9 cellular contexts compared by ENCODE assay signal in the genomic region with DNA sequence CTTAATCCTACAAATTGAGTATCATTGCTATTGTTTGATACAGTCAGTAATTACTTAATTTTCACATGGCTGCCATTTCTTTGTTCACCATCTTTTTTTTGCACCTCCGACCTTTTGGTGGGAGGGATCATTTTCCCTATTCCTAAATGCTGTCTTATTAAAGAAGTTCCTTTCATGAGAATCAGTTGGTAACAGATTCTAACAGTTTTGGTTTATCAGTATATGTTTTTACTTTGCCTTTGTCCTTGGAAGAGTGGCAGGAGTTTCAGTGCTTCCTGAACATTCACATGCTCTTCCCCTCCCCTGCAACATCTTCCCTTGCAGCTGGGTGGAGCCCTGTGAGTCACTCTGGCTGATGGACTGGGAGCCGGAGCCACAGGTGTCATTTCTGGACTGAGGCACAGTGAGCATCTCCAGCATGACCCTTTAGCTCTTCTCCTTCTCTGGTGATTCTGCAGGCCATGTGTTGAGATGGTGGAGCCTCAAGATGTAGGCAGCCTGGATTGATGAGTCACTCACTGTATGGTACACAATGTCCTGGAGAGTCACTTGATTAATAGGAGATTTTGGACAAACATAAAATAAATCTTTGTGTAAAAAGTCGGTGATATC.
DNase-seq lines count a peak whose midpoint lies in the region; ATAC-seq lines count a peak whose summit lies in the region.
"Had no signal": no experiment of that assay in that cellular context is flagged by ENCODE, and none has a peak within 500 bp of the region (broad histone marks: within the 10 kb centered on the region; RNA-seq: fewer than 3 reads in every experiment).

No MANE protein-coding gene starts in this region.

- no peaks in the 10 kb centered on the region for H4K20me1 ChIP-seq in BLaER1

- no peak overlapping the region for H3K27ac ChIP-seq in BLaER1

- no peaks in the 10 kb centered on the region for H3K9me3 ChIP-seq in BLaER1
- no peaks in the 10 kb centered on the region for H3K9me3 ChIP-seq in adipocyte (ENCODE audit: control insufficient read depth, low read length)

- DNase-seq in HT1080 (ENCODE audit: low read depth) (peak; percentile 53), adipocyte (ENCODE audit: low read depth) (peak; percentile 3), left lobe of liver (ENCODE audit: low spot score) (no peak), G401 (ENCODE audit: low spot score) (no peak)
- DNase-seq: NK-92 treated with Interleukin-12 subunit alpha and Interleukin-12 subunit beta, amount 100 ng/mL, for 24 hours had no signal

- ATAC-seq in left lobe of liver (peak; percentile 89), HG02763 (IDR thresholded peaks at IDR 0.05; ENCODE audit: unreplicated experiment) (no peak), GM18861 (IDR thresholded peaks at IDR 0.05; ENCODE audit: unreplicated experiment) (no peak), HG03520 (IDR thresholded peaks at IDR 0.05; ENCODE audit: unreplicated experiment) (no peak)

- H3K9ac ChIP-seq in BLaER1 (no peak overlapping the region), adipocyte (ENCODE audit: low read length) (no peak overlapping the region)

- H3K27me3 ChIP-seq in BLaER1 (no peaks in the 10 kb centered on the region), adipocyte (replicated peaks; ENCODE audit: control insufficient read depth, insufficient read depth, low read length) (peaks cover 14% of the 10 kb centered on the region)

- H3K4me2 ChIP-seq in BLaER1: peak overlapping the region; percentile 44; the same call in 1 of the 2 replicates

- H3K36me3 ChIP-seq in BLaER1 (no peaks in the 10 kb centered on the region), adipocyte (ENCODE audit: control insufficient read depth, insufficient read depth, low read length, severe bottlenecking) (no peaks in the 10 kb centered on the region)

- peaks cover 17% of the 10 kb centered on the region for H3K4me1 ChIP-seq in BLaER1
- peaks cover 13% of the 10 kb centered on the region for H3K4me1 ChIP-seq in adipocyte (ENCODE audit: control insufficient read depth, insufficient read depth, low read length)

- in situ Hi-C loops in G401 (cut with HindIII; ENCODE audit: low sequenced_read_pairs): no loop called here

- H3K4me3 ChIP-seq in BLaER1 (no peak overlapping the region), adipocyte (ENCODE audit: low read length) (no peak overlapping the region)

Comparison
In these comparisons a context has a peak if more than half of its experiments do, and no peak if none do; other contexts are left out.
1. DNase-seq: peak in HT1080 (single experiment) and adipocyte (single experiment); none in left lobe of liver (single experiment) and G401 (single experiment).